In genomic region chr10:115026041-115026779, GRCh38 we compare ENCODE assay signal across 18 cellular contexts.
A peak's percentile ranks its signal among the peaks of the same experiment; 100 is the strongest.
DNase-seq lines count a peak whose midpoint lies in the region; ATAC-seq, FAIRE-seq and TF ChIP-seq lines count a peak whose summit lies in the region.
"Had no signal": no experiment of that assay in that cellular context is flagged by ENCODE, and none has a peak within 500 bp of the region (broad histone marks: within the 10 kb centered on the region; RNA-seq: fewer than 3 reads in every experiment).

No MANE protein-coding gene starts in this region.

- no peak overlapping the region for H3K27ac Mint-ChIP-seq in type B pancreatic cell
- H3K27ac Mint-ChIP-seq: activated CD8-positive, alpha-beta T cell treated with anti-CD3 and anti-CD28 coated beads, Interleukin-2, amount 10 ng/mL, durations not matched to agents 7 days and 5 days; activated naive CD8-positive, alpha-beta T cell treated with anti-CD3 and anti-CD28 coated beads, Interleukin-2, amount 10 ng/mL, durations not matched to agents 7 days and 5 days; activated T-cell treated with anti-CD3 and anti-CD28 coated beads, Interleukin-2, amount 50 U/mL, for 72 hours; CD4-positive, alpha-beta T cell; effector memory CD8-positive, alpha-beta T cell had no signal

- ATAC-seq in HepG2: peak; percentile 53
- no peak for ATAC-seq in right lobe of liver
- no peak for ATAC-seq in GM18870 (IDR thresholded peaks at IDR 0.05; ENCODE audit: unreplicated experiment)
- no peak for ATAC-seq in HG03139 (IDR thresholded peaks at IDR 0.05; ENCODE audit: unreplicated experiment)
- no peak for ATAC-seq in lower lobe of right lung
- ATAC-seq: activated CD8-positive, alpha-beta T cell treated with anti-CD3 and anti-CD28 coated beads, Interleukin-2, amount 10 ng/mL, durations not matched to agents 7 days and 5 days; activated T-cell treated with anti-CD3 and anti-CD28 coated beads, Interleukin-2, amount 50 U/mL, for 72 hours; effector memory CD8-positive, alpha-beta T cell; mucosa of descending colon had no signal

- TF ChIP-seq CTCF in HepG2 (CRISPR knock-in tag; IDR thresholded peaks at IDR 0.05): 0 out of 2 replicates have a peak, but pooled peaks have one; percentile 16
- no peak for TF ChIP-seq CTCF in right lobe of liver (IDR thresholded peaks at IDR 0.05)
- peak; percentile 25; the same call in 1 of the 2 replicates for TF ChIP-seq CTCF in WERI-Rb-1 (IDR thresholded peaks at IDR 0.05; ENCODE audit: low read depth, low read length)
- peak; percentile 12 for TF ChIP-seq CTCF in fibroblast of mammary gland (conservative IDR thresholded peaks at IDR 0.05; ENCODE audit: control insufficient read depth, insufficient read depth, low read depth, low read length)
- peak; percentile 57 for TF ChIP-seq CTCF in type B pancreatic cell (conservative IDR thresholded peaks at IDR 0.05)
- no peak for TF ChIP-seq CTCF in lower lobe of right lung (IDR thresholded peaks at IDR 0.05)

- H3K4me1 Mint-ChIP-seq in type B pancreatic cell (ENCODE audit: unreplicated experiment): peaks cover 52% of the 10 kb centered on the region
- H3K4me1 Mint-ChIP-seq: activated naive CD8-positive, alpha-beta T cell treated with anti-CD3 and anti-CD28 coated beads, Interleukin-2, amount 10 ng/mL, durations not matched to agents 7 days and 5 days had no signal

- CTCF ChIA-PET in HepG2 (lab: Yijun Ruan, JAX; ENCODE audit: low intra/inter-chr PET ratio, low total read pairs): no interaction called here

- H3K9me3 ChIP-seq in HepG2 (ENCODE audit: low read length): no peaks in the 10 kb centered on the region
- H3K9me3 ChIP-seq in right lobe of liver: no peaks in the 10 kb centered on the region
- no peaks in the 10 kb centered on the region for H3K9me3 ChIP-seq in WERI-Rb-1 (ENCODE audit: severe bottlenecking)
- no peaks in the 10 kb centered on the region for H3K9me3 ChIP-seq in lower lobe of right lung
- H3K9me3 ChIP-seq: mucosa of descending colon had no signal

- H3K4me3 Mint-ChIP-seq in type B pancreatic cell: no peak overlapping the region
- H3K4me3 Mint-ChIP-seq: activated CD8-positive, alpha-beta T cell treated with anti-CD3 and anti-CD28 coated beads, Interleukin-2, amount 10 ng/mL, durations not matched to agents 7 days and 5 days; activated naive CD8-positive, alpha-beta T cell treated with anti-CD3 and anti-CD28 coated beads, Interleukin-2, amount 10 ng/mL, durations not matched to agents 7 days and 5 days; activated T-cell treated with anti-CD3 and anti-CD28 coated beads, Interleukin-2, amount 50 U/mL, for 72 hours; CD4-positive, alpha-beta T cell; effector memory CD8-positive, alpha-beta T cell had no signal

- TF ChIP-seq EP300 in HepG2 (IDR thresholded peaks at IDR 0.05; ENCODE audit: low read depth in 2 of 2, low read length in 2 of 2): no peak
- TF ChIP-seq EP300 in HepG2 (CRISPR knock-in tag; IDR thresholded peaks at IDR 0.05; ENCODE audit: borderline replicate concordance): no peak

- no peaks in the 10 kb centered on the region for H3K36me3 ChIP-seq in HepG2 (replicated peaks in 1 of 2; ENCODE audit: control insufficient read depth in 1 of 2, insufficient read depth in 2 of 2, low read length in 2 of 2)
- no peaks in the 10 kb centered on the region for H3K36me3 ChIP-seq in right lobe of liver
- H3K36me3 ChIP-seq in WERI-Rb-1: no peaks in the 10 kb centered on the region
- H3K36me3 ChIP-seq in lower lobe of right lung: no peaks in the 10 kb centered on the region

- H3K27me3 Mint-ChIP-seq in type B pancreatic cell: no peaks in the 10 kb centered on the region
- H3K27me3 Mint-ChIP-seq: activated naive CD8-positive, alpha-beta T cell treated with anti-CD3 and anti-CD28 coated beads, Interleukin-2, amount 10 ng/mL, durations not matched to agents 7 days and 5 days had no signal

- no peak overlapping the region for H3K9ac ChIP-seq in HepG2 (ENCODE audit: insufficient read depth, low read depth, low read length)

- H3K27ac ChIP-seq in HepG2 (ENCODE audit: extremely low read length, insufficient read depth, low read length) (no peak overlapping the region), right lobe of liver (no peak overlapping the region), WERI-Rb-1 (no peak overlapping the region), lower lobe of right lung (no peak overlapping the region)
- H3K27ac ChIP-seq: RWPE1, VCaP had no signal

- H4K20me1 ChIP-seq in HepG2 (ENCODE audit: insufficient read depth, low read length): no peaks in the 10 kb centered on the region

- H3K27me3 ChIP-seq in HepG2 (ENCODE audit: control insufficient read depth in 1 of 2, insufficient read depth in 2 of 2, low read length in 2 of 2) (no peaks in the 10 kb centered on the region; a peak in 1 of 5 replicates), right lobe of liver (no peaks in the 10 kb centered on the region), WERI-Rb-1 (ENCODE audit: insufficient read depth, low read depth, severe bottlenecking) (no peaks in the 10 kb centered on the region), lower lobe of right lung (ENCODE audit: low read depth) (no peaks in the 10 kb centered on the region)

- no peak for TF ChIP-seq RAD21 in HepG2 (CRISPR knock-in tag; IDR thresholded peaks at IDR 0.05)

- no peak for DNase-seq in HepG2 (ENCODE audit: low spot score)
- no peak for DNase-seq in right lobe of liver
- DNase-seq in WERI-Rb-1: peak; percentile 17
- no peak for DNase-seq in fibroblast of mammary gland (ENCODE audit: low read depth)
- DNase-seq in type B pancreatic cell (ENCODE audit: extremely low spot score, unreplicated experiment): no peak
- DNase-seq in lower lobe of right lung: no peak
- DNase-seq: activated CD8-positive, alpha-beta T cell treated with anti-CD3 and anti-CD28 coated beads, Interleukin-2, amount 10 ng/mL, durations not matched to agents 7 days and 5 days; activated naive CD8-positive, alpha-beta T cell treated with anti-CD3 and anti-CD28 coated beads, Interleukin-2, amount 10 ng/mL, durations not matched to agents 7 days and 5 days; activated T-cell treated with anti-CD3 and anti-CD28 coated beads, Interleukin-2, amount 50 U/mL, for 72 hours; CD4-positive, alpha-beta T cell; effector memory CD8-positive, alpha-beta T cell; mucosa of descending colon; NCI-H2171; stimulated activated CD4-positive, alpha-beta T cell treated with anti-CD3 and anti-CD28 coated beads, Interleukin-4, amount 100 ng/mL, for 1 hour had no signal

- 24% methylated on average over 13 of the region's 13 CpGs for WGBS in HepG2 (ENCODE audit: low lambda C conversion rate)
- 73% methylated on average over 12 of the region's 13 CpGs for WGBS in right lobe of liver (ENCODE audit: insufficient coverage, low coverage, low lambda C conversion rate, missing lambda C conversion rate)

- no peak overlapping the region for H3K4me2 ChIP-seq in HepG2 (ENCODE audit: low read depth, low read length)

- no peak overlapping the region for H2AFZ ChIP-seq in HepG2 (ENCODE audit: low read length)

- no peak for FAIRE-seq in HepG2 (lab: Jason Lieb, UNC)

- no peaks in the 10 kb centered on the region for H3K36me3 Mint-ChIP-seq in type B pancreatic cell
- H3K36me3 Mint-ChIP-seq: activated naive CD8-positive, alpha-beta T cell treated with anti-CD3 and anti-CD28 coated beads, Interleukin-2, amount 10 ng/mL, durations not matched to agents 7 days and 5 days had no signal

- no peaks in the 10 kb centered on the region for H3K9me3 Mint-ChIP-seq in type B pancreatic cell
- H3K9me3 Mint-ChIP-seq: activated naive CD8-positive, alpha-beta T cell treated with anti-CD3 and anti-CD28 coated beads, Interleukin-2, amount 10 ng/mL, durations not matched to agents 7 days and 5 days; activated T-cell treated with anti-CD3 and anti-CD28 coated beads, Interleukin-2, amount 50 U/mL, for 72 hours; CD4-positive, alpha-beta T cell; effector memory CD8-positive, alpha-beta T cell had no signal

- in situ Hi-C loops in HepG2 (cut with HindIII; ENCODE audit: extremely low pct_ligation_motif_present, low pct_unique_long_range_greater_than_20kb): no loop called here

- no peaks in the 10 kb centered on the region for H3K79me2 ChIP-seq in HepG2 (ENCODE audit: insufficient read depth, low read length)

- BruUV-seq in HepG2 (replicated peaks; lab: Mats Ljungman, UMichigan): no TSS peak

- H3K4me3 ChIP-seq in HepG2 (replicated peaks in 1 of 3; ENCODE audit: insufficient read depth in 1 of 3, low read depth in 2 of 3, low read length in 3 of 3) (no peak overlapping the region), right lobe of liver (no peak overlapping the region), WERI-Rb-1 (ENCODE audit: low read depth, low read length) (no peak overlapping the region), fibroblast of mammary gland (ENCODE audit: control insufficient read depth, low read depth, low read length) (no peak overlapping the region), lower lobe of right lung (no peak overlapping the region)
- H3K4me3 ChIP-seq: mucosa of descending colon had no signal

- POLR2A ChIA-PET in HepG2 (lab: Yijun Ruan, JAX): interaction anchor here (1.1 kb wide), 1 partner anchor 89 kb away, joined by 3 read pairs; the partner anchor contains the start of gene TRUB1

- H3K4me1 ChIP-seq in HepG2 (ENCODE audit: insufficient read depth, low read length): peaks cover 20% of the 10 kb centered on the region
- H3K4me1 ChIP-seq in right lobe of liver: peaks cover 0 to 22% (median 10%) of the 10 kb centered on the region in 4 donors
- H3K4me1 ChIP-seq in lower lobe of right lung: no peaks in the 10 kb centered on the region

- intact Hi-C loops in HepG2 (cut with micrococcal nuclease; ENCODE audit: unreplicated experiment) (loop anchor here (5.0 kb wide), 1 partner anchor 66 kb away; the partner anchor contains the start of gene ATRNL1), right lobe of liver (cut with DNase I) (no loop called here), lower lobe of right lung (cut with DNase I) (no loop called here)

- TF ChIP-seq POLR2A in HepG2 (IDR thresholded peaks at IDR 0.05; ENCODE audit: insufficient read depth in 1 of 2, low read depth in 2 of 2, low read length in 2 of 2) (no peak), right lobe of liver (IDR thresholded peaks at IDR 0.05) (no peak)

TF ChIP-seq in HepG2, 621 proteins besides CTCF, POLR2A, EP300 and RAD21:
- no peak for TF ChIP-seq ZNF83 (CRISPR knock-in tag; IDR thresholded peaks at IDR 0.05; ENCODE audit: borderline replicate concordance)
- peak; percentile 95 for TF ChIP-seq RFX5 (IDR thresholded peaks at IDR 0.05; ENCODE audit: low read depth, low read length)
- no peak for TF ChIP-seq ZNF740 (CRISPR knock-in tag; IDR thresholded peaks at IDR 0.05)

Comparison
In these comparisons a context has a peak if more than half of its experiments do, and no peak if none do; other contexts are left out.
1. CTCF ChIP-seq: peak in HepG2 (single experiment), WERI-Rb-1 (single experiment), fibroblast of mammary gland (single experiment) and type B pancreatic cell (single experiment); none in right lobe of liver (0 of 4) and lower lobe of right lung (single experiment).